In genomic region chr5:149632311-149633251, GRCh38 we compare ENCODE assay signal across 8 cellular contexts. TPM values are rescaled to one million over a fixed set of nuclear protein-coding genes. Genes with fewer than 3 reads are reported as not detected.
A peak's percentile ranks its signal among the peaks of the same experiment; 100 is the strongest.
DNase-seq lines count a peak whose midpoint lies in the region; ATAC-seq and TF ChIP-seq lines count a peak whose summit lies in the region.

No MANE protein-coding gene starts in this region.

- peaks cover 14% of the 10 kb centered on the region for H3K4me1 ChIP-seq in NT2/D1 (ENCODE audit: insufficient read depth, insufficient read length)

- H3K4me3 ChIP-seq in NT2/D1 (ENCODE audit: insufficient read length, low read depth): no peak overlapping the region

- no peaks in the 10 kb centered on the region for H3K36me3 ChIP-seq in NT2/D1 (ENCODE audit: insufficient read depth, insufficient read length, low read length)

- H3K9ac ChIP-seq in NT2/D1 (ENCODE audit: insufficient read length, low read depth): no peak overlapping the region

- DNase-seq in EH (ENCODE audit: low read depth) (peak; percentile 72), NT2/D1 (ENCODE audit: low read depth, low spot score) (peak; percentile 20), erythroblast (lab: John Stamatoyannopoulos, UW) (peak; percentile 76 to 80), omental fat pad (ENCODE audit: low spot score) (no peak), NCI-H2081 (lab: John Stamatoyannopoulos, UW) (no peak), activated gamma-delta T cell treated with Interleukin-2 at 50 U/mL for 16 hours (no peak)

- no peak for TF ChIP-seq CTCF in omental fat pad (IDR thresholded peaks at IDR 0.05)

- ATAC-seq in omental fat pad (ENCODE audit: low FRiP score): peak; percentile 84
- no peak for ATAC-seq in GM19452 (IDR thresholded peaks at IDR 0.05; ENCODE audit: unreplicated experiment)
- no peak for ATAC-seq in GM19328 (IDR thresholded peaks at IDR 0.05; ENCODE audit: unreplicated experiment)

- H3K27me3 ChIP-seq in NT2/D1 (ENCODE audit: insufficient read depth, insufficient read length): no peaks in the 10 kb centered on the region

- H3K9me3 ChIP-seq in NT2/D1 (ENCODE audit: insufficient read depth, low read length): no peaks in the 10 kb centered on the region

- TF ChIP-seq POLR2A in erythroblast (IDR thresholded peaks at IDR 0.05; ENCODE audit: low read length): peak; percentile 23

RNA-seq across cellular contexts. Expression of gene ARHGEF37, which starts 51.3 kb away (rescaled TPM):
- 1 to 10 TPM; 3.1 to 8.5 (median 4.6) TPM for total RNA-seq in omental fat pad

Comparison
In these comparisons a context has a peak if more than half of its experiments do, and no peak if none do; other contexts are left out.
1. DNase-seq: peak in EH (single experiment), NT2/D1 (single experiment) and erythroblast (2 of 2); none in omental fat pad (single experiment), NCI-H2081 (0 of 2) and activated gamma-delta T cell treated with Interleukin-2 at 50 U/mL for 16 hours (single experiment).